16 cellular contexts compared by ENCODE assay signal in the genomic region with DNA sequence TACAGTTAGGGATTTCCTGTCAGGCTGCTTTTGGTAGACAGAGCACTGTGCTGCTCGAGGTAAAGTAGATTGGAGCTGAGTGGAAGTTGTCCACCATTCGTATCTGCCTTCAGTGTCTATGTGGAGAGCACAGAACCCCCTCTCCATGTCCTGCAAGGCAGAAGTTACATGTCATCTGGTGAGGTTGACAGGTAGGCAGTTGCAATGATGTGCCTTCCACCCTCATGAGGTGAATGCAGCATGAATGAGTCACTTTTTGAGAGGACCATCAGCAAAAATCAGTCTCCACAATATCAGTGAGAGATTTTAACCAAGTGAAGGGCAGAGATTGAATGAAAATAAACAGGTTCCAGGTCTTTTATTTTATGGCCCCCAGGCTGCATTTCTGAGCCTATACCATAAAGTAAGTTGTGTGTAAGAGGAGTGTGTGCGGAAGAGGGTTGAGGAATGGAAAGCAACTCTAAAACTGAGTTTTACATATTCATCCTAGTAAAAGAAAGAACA. TPM values are rescaled to one million over a fixed set of nuclear protein-coding genes. Genes with fewer than 3 reads are reported as not detected.
"Had no signal": no experiment of that assay in that cellular context is flagged by ENCODE, and none has a peak within 500 bp of the region (broad histone marks: within the 10 kb centered on the region; RNA-seq: fewer than 3 reads in every experiment).

No MANE protein-coding gene starts in this region.

- H3K36me3 ChIP-seq: colonic mucosa, gastrocnemius medialis, heart right ventricle, thyroid gland, vagina had no signal

- H3K27ac ChIP-seq: colonic mucosa, gastrocnemius medialis, thyroid gland, vagina had no signal

- H3K27me3 ChIP-seq: colonic mucosa, gastrocnemius medialis, heart right ventricle, thyroid gland, vagina had no signal

- H3K9me3 ChIP-seq: colonic mucosa, gastrocnemius medialis, heart right ventricle, thyroid gland, vagina had no signal

- H3K4me3 ChIP-seq: colonic mucosa, gastrocnemius medialis, thyroid gland, vagina had no signal

- H3K4me1 ChIP-seq: colonic mucosa, gastrocnemius medialis, vagina had no signal

- DNase-seq: activated CD4-positive, alpha-beta T cell treated with anti-CD3 and anti-CD28 coated beads for 4 hours; activated naive CD4-positive, alpha-beta T cell treated with anti-CD3 and anti-CD28 coated beads for 36 hours; caudate nucleus; colonic mucosa; effector CD8-positive, alpha-beta T cell; gastrocnemius medialis; heart right ventricle; right cardiac atrium; small intestine; thyroid gland had no signal

RNA-seq across cellular contexts. Expression of a gene that starts 16.0 kb away (rescaled TPM):
- total RNA-seq: activated naive CD4-positive, alpha-beta T cell treated with anti-CD3 and anti-CD28 coated beads for 36 hours; astrocyte; colonic mucosa; gastrocnemius medialis; left lobe of liver; vagina had no signal
- polyA plus RNA-seq: neural cell had no signal

RNA-seq across cellular contexts. Expression of a gene that starts 18.1 kb away (rescaled TPM):
- total RNA-seq: activated naive CD4-positive, alpha-beta T cell treated with anti-CD3 and anti-CD28 coated beads for 36 hours had no signal

RNA-seq across cellular contexts. Expression of a gene that starts 24.0 kb away (rescaled TPM):
- total RNA-seq: activated naive CD4-positive, alpha-beta T cell treated with anti-CD3 and anti-CD28 coated beads for 36 hours; colonic mucosa; fibroblast of lung; gastrocnemius medialis; left lobe of liver; posterior vena cava; thyroid gland; vagina had no signal
- polyA plus RNA-seq: fibroblast of lung, neural cell, small intestine had no signal
